Comparison of ENCODE assay signal across 21 cellular contexts in genomic region chr12:119258149-119258548, GRCh38.
DNase-seq lines count a peak whose midpoint lies in the region; ATAC-seq and TF ChIP-seq lines count a peak whose summit lies in the region.
"Had no signal": no experiment of that assay in that cellular context is flagged by ENCODE, and none has a peak within 500 bp of the region (broad histone marks: within the 10 kb centered on the region; RNA-seq: fewer than 3 reads in every experiment).

No MANE protein-coding gene starts in this region.

- peak; percentile 88 for TF ChIP-seq EP300 in neural cell (conservative IDR thresholded peaks at IDR 0.05; ENCODE audit: poor library complexity, severe bottlenecking)

- H3K4me2 ChIP-seq in neural cell (ENCODE audit: low read length) = no peak overlapping the region

- no peaks in the 10 kb centered on the region for H3F3A ChIP-seq in neural cell (ENCODE audit: insufficient read depth, low read length, poor library complexity, severe bottlenecking)

- H3K36me3 ChIP-seq in neural cell (ENCODE audit: insufficient read depth, low read length) = no peaks in the 10 kb centered on the region

- peak; percentile 67 for DNase-seq in NCI-H1105 treated with DMSO at 0.1 percent for 48 hours (lab: John Stamatoyannopoulos, UW)
- DNase-seq in NCI-H1105 (lab: John Stamatoyannopoulos, UW) = no peak
- DNase-seq in NCI-H187 treated with DMSO at 0.1 percent for 48 hours (lab: John Stamatoyannopoulos, UW) = peak; percentile 87
- DNase-seq in SK-N-DZ (ENCODE audit: low spot score) = peak; percentile 59
- no peak for DNase-seq in caudate nucleus (lab: John Stamatoyannopoulos, UW)
- DNase-seq in T1000 (lab: John Stamatoyannopoulos, UW) = no peak
- DNase-seq: activated CD4-positive, alpha-beta T cell treated with anti-CD3 and anti-CD28 coated beads for 4 hours; activated CD8-positive, alpha-beta memory T cell treated with anti-CD3 and anti-CD28 coated beads, Interleukin-2, amount 50 U/mL, for 48 hours; activated naive CD4-positive, alpha-beta T cell treated with anti-CD3 and anti-CD28 coated beads, Interleukin-2, amount 50 U/mL, for 16 hours; CD4-positive, alpha-beta T cell; erythroblast; GDM1; islet precursor cell; MV-4-11; occipital lobe; trophoblast cell had no signal

- H3K27ac ChIP-seq in neural cell (ENCODE audit: low read length) = no peak overlapping the region
- H3K27ac ChIP-seq in caudate nucleus (ENCODE audit: low read depth, low read length) = no peak overlapping the region
- H3K27ac ChIP-seq: coronary artery had no signal

- H3K9me2 ChIP-seq in neural cell (ENCODE audit: insufficient read depth, low read length) = no peaks in the 10 kb centered on the region

- no peaks in the 10 kb centered on the region for H4K20me1 ChIP-seq in neural cell (ENCODE audit: insufficient read depth)

- no peaks in the 10 kb centered on the region for H3K9me3 ChIP-seq in neural cell (ENCODE audit: low read length)

- no peak for ATAC-seq in GM19463 (IDR thresholded peaks at IDR 0.05; ENCODE audit: unreplicated experiment)
- ATAC-seq: stimulated activated memory B cell treated with anti-CD40 and anti-IgM and Interleukin-4, amounts not matched to agents 10 μg/mL and 1 μg/mL and 100 μg/mL, for 72 hours had no signal

- no peak overlapping the region for H2AFZ ChIP-seq in neural cell (ENCODE audit: low read depth, low read length)

- TF ChIP-seq CTCF in neural cell (IDR thresholded peaks at IDR 0.05; ENCODE audit: poor library complexity, severe bottlenecking) = no peak

- peak overlapping the region; percentile 1 for H3K4me3 ChIP-seq in neural cell (ENCODE audit: low read length)
- H3K4me3 ChIP-seq: coronary artery, skin epidermis had no signal

- no peak for TF ChIP-seq RAD21 in neural cell (conservative IDR thresholded peaks at IDR 0.05)

- no peak overlapping the region for H3K9ac ChIP-seq in neural cell (ENCODE audit: low read length)

- no peaks in the 10 kb centered on the region for H3K27me3 ChIP-seq in neural cell (ENCODE audit: insufficient read depth, low read depth, low read length)

- H3K79me2 ChIP-seq in neural cell (replicated peaks; ENCODE audit: insufficient read depth, low read length) = no peaks in the 10 kb centered on the region

TF ChIP-seq in neural cell, 6 proteins besides CTCF, POLR2A, EP300 and RAD21:
- no peak for TF ChIP-seq SMC3 (conservative IDR thresholded peaks at IDR 0.05; ENCODE audit: poor library complexity)
- TF ChIP-seq POLR2AphosphoS5 (IDR thresholded peaks at IDR 0.05) = peak; percentile 28
- no peak for TF ChIP-seq TAF1 (IDR thresholded peaks at IDR 0.05; ENCODE audit: low read depth)
- TF ChIP-seq MXI1 (conservative IDR thresholded peaks at IDR 0.05; ENCODE audit: poor library complexity, severe bottlenecking) = no peak

Comparison
In these comparisons a context has a peak if more than half of its experiments do, and no peak if none do; other contexts are left out.
1. DNase-seq: peak in NCI-H1105 treated with DMSO at 0.1 percent for 48 hours (single experiment), NCI-H187 treated with DMSO at 0.1 percent for 48 hours (single experiment) and SK-N-DZ (single experiment); none in NCI-H1105 (single experiment), caudate nucleus (0 of 61) and T1000 (single experiment).